Comparison of ENCODE assay signal across 9 cellular contexts in the genomic region with DNA sequence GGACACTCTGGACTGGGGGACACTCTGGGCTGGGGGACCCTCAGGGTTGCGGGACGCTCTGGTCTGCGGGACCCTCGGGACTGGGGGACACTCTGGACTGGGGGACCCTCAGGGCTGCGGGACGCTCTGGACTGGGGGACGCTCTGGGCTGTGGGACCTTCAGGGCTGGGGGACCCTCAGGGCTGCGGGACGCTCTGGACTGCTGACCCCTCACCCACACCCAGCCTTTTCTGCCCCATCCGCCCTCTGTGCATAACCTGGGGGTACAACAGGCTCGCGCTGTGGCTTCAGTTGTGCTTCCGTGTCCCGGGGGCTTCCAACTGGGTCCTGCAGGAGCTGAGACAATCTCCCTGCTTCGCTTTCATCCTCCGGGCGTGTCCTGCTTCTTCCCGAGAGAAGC.
"Had no signal": no experiment of that assay in that cellular context is flagged by ENCODE, and none has a peak within 500 bp of the region (broad histone marks: within the 10 kb centered on the region; RNA-seq: fewer than 3 reads in every experiment).

No MANE protein-coding gene starts in this region.

- ATAC-seq: GM23338, HCT116 had no signal

- H2AFZ ChIP-seq: GM23248, GM23338 had no signal

- H3K36me3 ChIP-seq: HAP-1 had no signal

- H3K27ac ChIP-seq: GM23248 had no signal

- H3K4me3 ChIP-seq: GM23248, GM23338, HAP-1 had no signal

- H3K4me2 ChIP-seq: GM23338 had no signal

- H3K9me3 ChIP-seq: HAP-1 had no signal

- DNase-seq: GM23248, GOT3, H7, H9, HCEC 1CT, HFFc6 had no signal

- H3K9ac ChIP-seq: GM23248 had no signal

- H3K4me1 ChIP-seq: HAP-1 had no signal
